13 cellular contexts compared by ENCODE assay signal in the genomic region with DNA sequence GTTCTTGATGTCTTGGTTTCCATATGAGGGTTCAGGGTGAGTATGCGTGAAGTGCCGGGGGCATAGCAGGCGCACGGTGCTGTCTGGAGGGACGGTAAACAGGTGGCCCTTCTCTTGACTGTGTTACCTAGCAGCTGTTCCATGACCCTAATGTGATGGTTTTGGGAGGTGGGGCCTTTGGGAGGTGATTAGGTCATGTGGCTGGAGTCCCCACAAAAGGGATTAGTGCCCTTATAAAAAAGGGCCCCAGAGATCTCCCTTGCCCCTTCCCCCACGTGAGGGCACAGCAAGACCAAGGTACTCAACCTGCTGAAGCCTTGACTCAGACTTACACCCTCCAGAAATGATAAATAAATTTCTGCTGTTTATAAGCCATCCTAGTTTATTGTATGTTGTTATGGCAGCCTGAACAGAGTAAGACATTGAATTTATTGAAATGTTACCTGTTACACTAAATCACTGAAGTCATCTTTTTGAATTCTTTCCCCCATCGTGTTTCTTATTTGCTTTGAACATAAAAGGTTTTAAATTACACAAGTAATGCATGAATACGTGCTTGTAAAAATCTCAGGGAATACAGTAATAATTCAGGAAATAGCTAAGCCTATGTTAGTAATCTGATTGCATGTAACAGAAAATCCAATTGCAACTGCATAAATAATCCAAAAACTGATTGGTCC.
"Had no signal": no experiment of that assay in that cellular context is flagged by ENCODE, and none has a peak within 500 bp of the region (broad histone marks: within the 10 kb centered on the region; RNA-seq: fewer than 3 reads in every experiment).

No MANE protein-coding gene starts in this region.

- H3K27ac Mint-ChIP-seq: activated B cell treated with CpG ODN at 0.5 μM for 24 hours; activated CD4-positive, alpha-beta T cell treated with anti-CD3 and anti-CD28 coated beads, Interleukin-2, amount 10 ng/mL, durations not matched to agents 24 days and 14 days; activated T-helper 2 cell treated with anti-CD3 and anti-CD28 coated beads, Interferon-gamma antibody, Interleukin-2, Interleukin-4, amounts not matched to agents 10 μg/mL and 5 μg/mL and 100 μg/mL, durations not matched to agents 14 hours and 24 hours and 36 hours had no signal

- H3K4me2 ChIP-seq: smooth muscle cell had no signal

- H3K27ac ChIP-seq: foreskin keratinocyte, right atrium auricular region, testis had no signal

- H3K9me3 Mint-ChIP-seq: activated B cell treated with CpG ODN at 0.5 μM for 24 hours; activated CD4-positive, alpha-beta T cell treated with anti-CD3 and anti-CD28 coated beads, Interleukin-2, amount 10 ng/mL, durations not matched to agents 24 days and 14 days; activated T-helper 2 cell treated with anti-CD3 and anti-CD28 coated beads, Interferon-gamma antibody, Interleukin-2, Interleukin-4, amounts not matched to agents 10 μg/mL and 5 μg/mL and 100 μg/mL, durations not matched to agents 14 hours and 24 hours and 36 hours had no signal

- H3K4me3 ChIP-seq: right atrium auricular region, smooth muscle cell, testis had no signal

- DNase-seq: activated B cell treated with CpG ODN at 0.5 μM for 24 hours; activated CD4-positive, alpha-beta T cell treated with anti-CD3 and anti-CD28 coated beads, Interleukin-2, amount 10 ng/mL, durations not matched to agents 24 days and 14 days; activated naive CD4-positive, alpha-beta T cell treated with anti-CD3 and anti-CD28 coated beads, Interleukin-2, amount 50 U/mL, for 16 hours; amygdala; foreskin keratinocyte; left colon; mammary epithelial cell; naive thymus-derived CD4-positive, alpha-beta T cell; T-helper 1 cell; testis had no signal

- ATAC-seq: foreskin keratinocyte; left colon; naive thymus-derived CD4-positive, alpha-beta T cell had no signal

- H3K27me3 ChIP-seq: foreskin keratinocyte, right atrium auricular region, testis had no signal

- H3K4me3 Mint-ChIP-seq: activated B cell treated with CpG ODN at 0.5 μM for 24 hours; activated CD4-positive, alpha-beta T cell treated with anti-CD3 and anti-CD28 coated beads, Interleukin-2, amount 10 ng/mL, durations not matched to agents 24 days and 14 days had no signal

- H3K27me3 Mint-ChIP-seq: activated B cell treated with CpG ODN at 0.5 μM for 24 hours; activated CD4-positive, alpha-beta T cell treated with anti-CD3 and anti-CD28 coated beads, Interleukin-2, amount 10 ng/mL, durations not matched to agents 24 days and 14 days; naive thymus-derived CD4-positive, alpha-beta T cell had no signal

- H3K9me3 ChIP-seq: right atrium auricular region, testis had no signal
